6 cellular contexts compared by ENCODE assay signal in genomic region chr14:24243336-24243836, GRCh38. TPM values are rescaled to one million over a fixed set of nuclear protein-coding genes. Genes with fewer than 3 reads are reported as not detected.
A peak's percentile ranks its signal among the peaks of the same experiment; 100 is the strongest.
DNase-seq lines count a peak whose midpoint lies in the region.

No MANE protein-coding gene starts in this region.

- peaks cover 26 to 38% (median 36%) of the 10 kb centered on the region in 11 experiments; a peak in 20 of 22 replicates for H4K20me1 ChIP-seq in BLaER1 treated with 17β-estradiol and CSF1 and Interleukin-3, amounts not matched to agents 10 nM and 100 nM

- peak overlapping the region; percentile 85 to 96 (median 93) for H3K9ac ChIP-seq in BLaER1 treated with 17β-estradiol and CSF1 and Interleukin-3, amounts not matched to agents 10 nM and 100 nM

- no peaks in the 10 kb centered on the region for H3K9me3 ChIP-seq in BLaER1 treated with 17β-estradiol and CSF1 and Interleukin-3, amounts not matched to agents 10 nM and 100 nM (replicated peaks in 1 of 11)
- no peaks in the 10 kb centered on the region for H3K9me3 ChIP-seq in ectodermal cell (ENCODE audit: control insufficient read depth, low read length)

- peak overlapping the region; percentile 85 to 99 (median 94) for H3K4me2 ChIP-seq in BLaER1 treated with 17β-estradiol and CSF1 and Interleukin-3, amounts not matched to agents 10 nM and 100 nM

- 61 to 65% methylated on average over 10 of the region's 10 CpGs for WGBS in ectodermal cell, 2 experiments

- peak overlapping the region; percentile 67 to 83 (median 74) for H3K4me3 ChIP-seq in BLaER1 treated with 17β-estradiol and CSF1 and Interleukin-3, amounts not matched to agents 10 nM and 100 nM
- H3K4me3 ChIP-seq in ectodermal cell (ENCODE audit: insufficient read depth, low read depth, low read length): peak overlapping the region; percentile 77

- H3K4me1 ChIP-seq in BLaER1 treated with 17β-estradiol and CSF1 and Interleukin-3, amounts not matched to agents 10 nM and 100 nM: peaks cover 41 to 66% (median 59%) of the 10 kb centered on the region in 10 experiments
- H3K4me1 ChIP-seq in ectodermal cell (ENCODE audit: control insufficient read depth, insufficient read depth, low read length): peaks cover 3% of the 10 kb centered on the region

- DNase-seq in NCI-H2029 (lab: John Stamatoyannopoulos, UW) (peak; percentile 35), renal cortical epithelial cell (ENCODE audit: low read depth) (peak; percentile 9), DMS 273 treated with DMSO at 0.1 percent for 48 hours (lab: John Stamatoyannopoulos, UW) (no peak), putamen (ENCODE audit: low spot score) (no peak)

- no peaks in the 10 kb centered on the region for H3K27me3 ChIP-seq in BLaER1 treated with 17β-estradiol and CSF1 and Interleukin-3, amounts not matched to agents 10 nM and 100 nM
- H3K27me3 ChIP-seq in ectodermal cell (ENCODE audit: control insufficient read depth, insufficient read depth, low read length, poor library complexity, severe bottlenecking): no peaks in the 10 kb centered on the region

- H3K36me3 ChIP-seq in BLaER1 treated with 17β-estradiol and CSF1 and Interleukin-3, amounts not matched to agents 10 nM and 100 nM: peaks cover 28 to 35% (median 29%) of the 10 kb centered on the region in 11 experiments
- H3K36me3 ChIP-seq in ectodermal cell (ENCODE audit: control insufficient read depth, insufficient read depth, low read length): peaks cover 12% of the 10 kb centered on the region

- peak overlapping the region; percentile 91 to 99 (median 97) for H3K27ac ChIP-seq in BLaER1 treated with 17β-estradiol and CSF1 and Interleukin-3, amounts not matched to agents 10 nM and 100 nM
- H3K27ac ChIP-seq in ectodermal cell (ENCODE audit: insufficient read depth, low read depth, low read length, poor library complexity, severe bottlenecking): peak overlapping the region; percentile 93

RNA-seq across cellular contexts. Expression of gene TINF2, which starts 1.0 kb away (rescaled TPM):
- polyA plus RNA-seq in ectodermal cell (2013, experiment 1 of 4): 45.5 TPM
- polyA plus RNA-seq in ectodermal cell (2013, experiment 2 of 4): 48.2 TPM
- polyA plus RNA-seq in ectodermal cell (2013, experiment 3 of 4): 41.8 TPM
- polyA plus RNA-seq in ectodermal cell (2013, experiment 4 of 4): 51.6 TPM
- total RNA-seq in renal cortical epithelial cell: 46.8 and 75.5 TPM in 2 replicates

RNA-seq across cellular contexts. Expression of gene GMPR2, which starts 10.7 kb away (rescaled TPM):
- 92.8 TPM for polyA plus RNA-seq in ectodermal cell (2013, experiment 1 of 4)
- polyA plus RNA-seq in ectodermal cell (2013, experiment 2 of 4): 104 TPM
- 68.5 TPM for polyA plus RNA-seq in ectodermal cell (2013, experiment 3 of 4)
- 75.1 TPM for polyA plus RNA-seq in ectodermal cell (2013, experiment 4 of 4)
- total RNA-seq in renal cortical epithelial cell: 96.7 and 106 TPM in 2 replicates

RNA-seq across cellular contexts. Expression of gene NEDD8, which starts 11.2 kb away (rescaled TPM):
- 234 TPM for polyA plus RNA-seq in ectodermal cell (2013, experiment 1 of 4)
- 202 TPM for polyA plus RNA-seq in ectodermal cell (2013, experiment 2 of 4)
- 188 TPM for polyA plus RNA-seq in ectodermal cell (2013, experiment 3 of 4)
- polyA plus RNA-seq in ectodermal cell (2013, experiment 4 of 4): 196 TPM
- total RNA-seq in renal cortical epithelial cell: 146 and 185 TPM in 2 replicates

RNA-seq across cellular contexts. Expression of gene TGM1, which starts 19.6 kb away (rescaled TPM):
- 1.8 TPM for polyA plus RNA-seq in ectodermal cell (2013, experiment 1 of 4)
- 2.5 TPM for polyA plus RNA-seq in ectodermal cell (2013, experiment 2 of 4)
- polyA plus RNA-seq in ectodermal cell (2013, experiment 3 of 4): 2.0 TPM
- 2.6 TPM for polyA plus RNA-seq in ectodermal cell (2013, experiment 4 of 4)
- 0.45 and 1.6 TPM in 2 replicates for total RNA-seq in renal cortical epithelial cell

RNA-seq across cellular contexts. Expression of gene MDP1, which starts 27.5 kb away (rescaled TPM):
- 22.8 TPM for polyA plus RNA-seq in ectodermal cell (2013, experiment 1 of 4)
- polyA plus RNA-seq in ectodermal cell (2013, experiment 2 of 4): 29.3 TPM
- polyA plus RNA-seq in ectodermal cell (2013, experiment 3 of 4): 26.6 TPM
- 32.7 TPM for polyA plus RNA-seq in ectodermal cell (2013, experiment 4 of 4)
- 10.0 and 10.2 TPM in 2 replicates for total RNA-seq in renal cortical epithelial cell

Comparison
In these comparisons a context has a peak if more than half of its experiments do, and no peak if none do; other contexts are left out.
1. DNase-seq: peak in NCI-H2029 (single experiment) and renal cortical epithelial cell (single experiment); none in DMS 273 treated with DMSO at 0.1 percent for 48 hours (single experiment) and putamen (single experiment).